1 cellular context compared by ENCODE assay signal in genomic region chr17:50630524-50631194, GRCh38.
TF ChIP-seq lines count a peak whose summit lies in the region.

No MANE protein-coding gene starts in this region.

TF ChIP-seq in HepG2, 621 proteins besides CTCF, POLR2A, EP300 and RAD21 (continued from another document and continues in another):
- TF ChIP-seq PRDM4 (CRISPR knock-in tag; IDR thresholded peaks at IDR 0.05; ENCODE audit: borderline replicate concordance): no peak
- TF ChIP-seq ZNF839 (CRISPR knock-in tag; IDR thresholded peaks at IDR 0.05; ENCODE audit: borderline replicate concordance): no peak
- no peak for TF ChIP-seq DDIT3 (CRISPR knock-in tag; IDR thresholded peaks at IDR 0.05)
- no peak for TF ChIP-seq TBP (CRISPR knock-in tag; IDR thresholded peaks at IDR 0.05)
- TF ChIP-seq HOXA3 (CRISPR knock-in tag; IDR thresholded peaks at IDR 0.05): no peak
- TF ChIP-seq ZNF788 (CRISPR knock-in tag; IDR thresholded peaks at IDR 0.05; ENCODE audit: borderline replicate concordance): no peak
- no peak for TF ChIP-seq ZFP82 (CRISPR knock-in tag; IDR thresholded peaks at IDR 0.05; ENCODE audit: borderline replicate concordance)
- TF ChIP-seq FOXK2 (IDR thresholded peaks at IDR 0.05): no peak
- TF ChIP-seq CERS6 (CRISPR knock-in tag; IDR thresholded peaks at IDR 0.05): no peak
- no peak for TF ChIP-seq ZNF761 (CRISPR knock-in tag; conservative IDR thresholded peaks at IDR 0.05)
- no peak for TF ChIP-seq ZNF678 (CRISPR knock-in tag; IDR thresholded peaks at IDR 0.05)
- TF ChIP-seq HOMEZ (CRISPR knock-in tag; IDR thresholded peaks at IDR 0.05; ENCODE audit: low read depth): peak; percentile 89; the same call in 1 of the 2 replicates
- TF ChIP-seq PAF1 (CRISPR knock-in tag; IDR thresholded peaks at IDR 0.05): no peak
- peak; percentile 52 for TF ChIP-seq ARID5B (CRISPR knock-in tag; IDR thresholded peaks at IDR 0.05)
- no peak for TF ChIP-seq ATF6 (CRISPR knock-in tag; conservative IDR thresholded peaks at IDR 0.05)
- no peak for TF ChIP-seq ZNF460 (CRISPR knock-in tag; IDR thresholded peaks at IDR 0.05; ENCODE audit: borderline replicate concordance)
- no peak for TF ChIP-seq ATF5 (CRISPR knock-in tag; IDR thresholded peaks at IDR 0.05; ENCODE audit: low read depth)
- TF ChIP-seq ZNF331 (CRISPR knock-in tag; IDR thresholded peaks at IDR 0.05): peak; percentile 67; the same call in 1 of the 2 replicates
- TF ChIP-seq TFE3 (CRISPR knock-in tag; IDR thresholded peaks at IDR 0.05): no peak
- TF ChIP-seq ZSCAN31 (CRISPR knock-in tag; IDR thresholded peaks at IDR 0.05; ENCODE audit: low read depth): no peak
- TF ChIP-seq THRA (CRISPR knock-in tag; IDR thresholded peaks at IDR 0.05; ENCODE audit: borderline replicate concordance): peak; percentile 66; the same call in 1 of the 2 replicates
- no peak for TF ChIP-seq U2AF2 (IDR thresholded peaks at IDR 0.05; ENCODE audit: low read depth, low read length)
- TF ChIP-seq ZNF12 (CRISPR knock-in tag; IDR thresholded peaks at IDR 0.05): no peak
- TF ChIP-seq BCL6 (CRISPR knock-in tag; IDR thresholded peaks at IDR 0.05): peak; percentile 43; the same call in 1 of the 2 replicates
- TF ChIP-seq ZNF776 (CRISPR knock-in tag; IDR thresholded peaks at IDR 0.05): no peak
- TF ChIP-seq ZNF598 (CRISPR knock-in tag; IDR thresholded peaks at IDR 0.05; ENCODE audit: borderline replicate concordance): no peak
- TF ChIP-seq ZNF574 (CRISPR knock-in tag; IDR thresholded peaks at IDR 0.05): 0 out of 2 replicates have a peak, but pooled peaks have one; percentile 29
- no peak for TF ChIP-seq PRPF4 (IDR thresholded peaks at IDR 0.05; ENCODE audit: low read depth, low read length, poor library complexity, severe bottlenecking)
- TF ChIP-seq HMG20A (CRISPR knock-in tag; IDR thresholded peaks at IDR 0.05; ENCODE audit: borderline replicate concordance): no peak
- TF ChIP-seq NCOA1 (CRISPR knock-in tag; IDR thresholded peaks at IDR 0.05): no peak
- TF ChIP-seq MTA3 (CRISPR knock-in tag; IDR thresholded peaks at IDR 0.05): no peak
- no peak for TF ChIP-seq TMF1 (CRISPR knock-in tag; IDR thresholded peaks at IDR 0.05; ENCODE audit: low read depth)
- TF ChIP-seq NFRKB (IDR thresholded peaks at IDR 0.05): no peak
- TF ChIP-seq NFYC (CRISPR knock-in tag; IDR thresholded peaks at IDR 0.05): no peak
- TF ChIP-seq TEAD3 (CRISPR knock-in tag; optimal IDR thresholded peaks at IDR 0.05; ENCODE audit: borderline replicate concordance): peak; percentile 49
- peak; percentile 41 for TF ChIP-seq FOXA3 (CRISPR knock-in tag; IDR thresholded peaks at IDR 0.05)
- TF ChIP-seq NCOR1 (IDR thresholded peaks at IDR 0.05; ENCODE audit: borderline replicate concordance, low read length): no peak
- no peak for TF ChIP-seq FOSL1 (CRISPR knock-in tag; IDR thresholded peaks at IDR 0.05; ENCODE audit: borderline replicate concordance)
- TF ChIP-seq ZNF569 (CRISPR knock-in tag; IDR thresholded peaks at IDR 0.05; ENCODE audit: borderline replicate concordance): no peak
- TF ChIP-seq ZBTB33 (CRISPR knock-in tag; IDR thresholded peaks at IDR 0.05): peak; percentile 74
- TF ChIP-seq ATRX (CRISPR knock-in tag; IDR thresholded peaks at IDR 0.05; ENCODE audit: borderline replicate concordance): no peak
- TF ChIP-seq ZNF350 (CRISPR knock-in tag; IDR thresholded peaks at IDR 0.05; ENCODE audit: borderline replicate concordance, low read depth): 0 out of 2 replicates have a peak, but pooled peaks have one; percentile 61
